Comparison of ENCODE assay signal across 8 cellular contexts in genomic region chr14:99971929-99972747, GRCh38.
A peak's percentile ranks its signal among the peaks of the same experiment; 100 is the strongest.
DNase-seq lines count a peak whose midpoint lies in the region; ATAC-seq, FAIRE-seq and TF ChIP-seq lines count a peak whose summit lies in the region.

No MANE protein-coding gene starts in this region.

- H3K27ac Mint-ChIP-seq in activated CD4-positive, alpha-beta memory T cell treated with anti-CD3 and anti-CD28 coated beads, Interleukin-2, amount 10 ng/mL, durations not matched to agents 7 days and 5 days, result peak overlapping the region; percentile 60

- H3K4me1 Mint-ChIP-seq in activated CD4-positive, alpha-beta memory T cell treated with anti-CD3 and anti-CD28 coated beads, Interleukin-2, amount 10 ng/mL, durations not matched to agents 7 days and 5 days, result peaks cover 20% of the 10 kb centered on the region

- peak overlapping the region; percentile 51; the same call in 1 of the 2 replicates for H3K9ac ChIP-seq in HUES48 (ENCODE audit: low read depth, low read length)

- no peaks in the 10 kb centered on the region for H3K36me3 ChIP-seq in A673 (ENCODE audit: insufficient read depth, low read length, poor library complexity, severe bottlenecking)
- no peaks in the 10 kb centered on the region for H3K36me3 ChIP-seq in HUES48 (ENCODE audit: control insufficient read depth, insufficient read depth, low read length)
- no peaks in the 10 kb centered on the region for H3K36me3 ChIP-seq in esophagus squamous epithelium
- no peaks in the 10 kb centered on the region for H3K36me3 ChIP-seq in ovary

- no TSS peak for BruUV-seq in A673 (replicated peaks; lab: Mats Ljungman, UMichigan)

- no peak for FAIRE-seq in GM19239 (lab: Jason Lieb, UNC)

- peak; percentile 22 for ATAC-seq in GM18909 (IDR thresholded peaks at IDR 0.05; ENCODE audit: poor library complexity, unreplicated experiment)

- no peak for TF ChIP-seq EP300 in ovary (IDR thresholded peaks at IDR 0.05)

- 0 to 2% methylated on average over 5 to 13 of the region's 81 CpGs for WGBS in esophagus squamous epithelium, 2 donors
- WGBS in ovary, 3 donors, result 0 to 1% (median 0%) methylated on average over 47 to 81 of the region's 81 CpGs

- peaks cover 12% of the 10 kb centered on the region for H3K9me3 ChIP-seq in A673 (ENCODE audit: low read depth, low read length, poor library complexity, severe bottlenecking)
- H3K9me3 ChIP-seq in HUES48 (ENCODE audit: control insufficient read depth, insufficient read depth, low read length), result no peaks in the 10 kb centered on the region
- peaks cover 0 to 11% (median 0%) of the 10 kb centered on the region in 3 donors for H3K9me3 ChIP-seq in esophagus squamous epithelium
- peaks cover 0 to 3% of the 10 kb centered on the region in 2 donors for H3K9me3 ChIP-seq in ovary

- H3K4me3 ChIP-seq in A673 (ENCODE audit: low read depth, low read length, poor library complexity, severe bottlenecking) (peak overlapping the region; percentile 79), HUES48 (ENCODE audit: low read depth, low read length) (peak overlapping the region; percentile 81), esophagus squamous epithelium (peak overlapping the region; percentile 85 to 91 (median 86)), ovary (peak overlapping the region; percentile 93)

- POLR2A ChIA-PET in A673 (lab: Charles Lee; ENCODE audit: low non-redundant PET), result interaction anchor here (0.6 kb wide), 1 partner anchor 249 kb away, joined by 5 read pairs; no protein-coding TSS in a partner anchor
- POLR2A ChIA-PET in activated CD4-positive, alpha-beta memory T cell treated with anti-CD3 and anti-CD28 coated beads, Interleukin-2, amount 10 ng/mL, durations not matched to agents 7 days and 5 days (lab: Charles Lee), result interaction anchor here (1.1 to 2.0 kb wide), 6 partner anchors 12 to 265 kb away, joined by 3 to 11 read pairs (median 4); partner anchors contain the start of gene EVL

- TF ChIP-seq POLR2A in esophagus squamous epithelium (IDR thresholded peaks at IDR 0.05), result no peak
- no peak for TF ChIP-seq POLR2A in ovary (IDR thresholded peaks at IDR 0.05)

- H3K9me3 Mint-ChIP-seq in activated CD4-positive, alpha-beta memory T cell treated with anti-CD3 and anti-CD28 coated beads, Interleukin-2, amount 10 ng/mL, durations not matched to agents 7 days and 5 days, result no peaks in the 10 kb centered on the region

- DNase-seq in A673 (ENCODE audit: low spot score) (peak; percentile 39), esophagus squamous epithelium (lab: John Stamatoyannopoulos, UW) (no peak), ovary (peak in 4 of 5 donors; percentile 22 to 57 (median 50)), NCI-H2107 treated with DMSO at 0.1 percent for 48 hours (lab: John Stamatoyannopoulos, UW; ENCODE audit: unreplicated experiment) (no peak), GM19239 (ENCODE audit: insufficient read length, low spot score) (no peak)
- no peak for DNase-seq in activated CD4-positive, alpha-beta memory T cell treated with anti-CD3 and anti-CD28 coated beads, Interleukin-2, amount 10 ng/mL, durations not matched to agents 7 days and 5 days

- H3K27me3 Mint-ChIP-seq in activated CD4-positive, alpha-beta memory T cell treated with anti-CD3 and anti-CD28 coated beads, Interleukin-2, amount 10 ng/mL, durations not matched to agents 7 days and 5 days, result peaks cover 29% of the 10 kb centered on the region

- H3K4me3 Mint-ChIP-seq in activated CD4-positive, alpha-beta memory T cell treated with anti-CD3 and anti-CD28 coated beads, Interleukin-2, amount 10 ng/mL, durations not matched to agents 7 days and 5 days, result peak overlapping the region; percentile 84

- intact Hi-C loops in A673 (cut with micrococcal nuclease; ENCODE audit: unreplicated experiment) (loop anchor here (2.0 kb wide), 1 partner anchor 35 kb away; no protein-coding TSS in a partner anchor), esophagus squamous epithelium (cut with DNase I) (no loop called here), ovary (cut with DNase I) (loop anchor here in 2 of 4 donors (10.0 kb wide), 1 partner anchor 223 kb away; no protein-coding TSS in a partner anchor)

- H3K27me3 ChIP-seq in A673 (replicated peaks; ENCODE audit: insufficient read depth, low read depth, low read length, poor library complexity) (no peaks in the 10 kb centered on the region), HUES48 (ENCODE audit: control insufficient read depth, insufficient read depth, low read length) (peaks cover 35% of the 10 kb centered on the region), esophagus squamous epithelium (peaks cover 0 to 10% (median 0%) of the 10 kb centered on the region in 4 donors), ovary (no peaks in the 10 kb centered on the region)

- CTCF ChIA-PET in A673 (lab: Charles Lee), result no interaction called here
- CTCF ChIA-PET in activated CD4-positive, alpha-beta memory T cell treated with anti-CD3 and anti-CD28 coated beads, Interleukin-2, amount 10 ng/mL, durations not matched to agents 7 days and 5 days (lab: Charles Lee), result interaction anchor here (0.6 to 2.3 kb wide), 6 partner anchors 10 to 287 kb away, joined by 3 to 8 read pairs (median 5); no protein-coding TSS in a partner anchor

- H3K36me3 Mint-ChIP-seq in activated CD4-positive, alpha-beta memory T cell treated with anti-CD3 and anti-CD28 coated beads, Interleukin-2, amount 10 ng/mL, durations not matched to agents 7 days and 5 days (ENCODE audit: low read depth), result peaks cover 4% of the 10 kb centered on the region

- H3K4me1 ChIP-seq in A673 (ENCODE audit: insufficient read depth, low read length, poor library complexity, severe bottlenecking) (no peaks in the 10 kb centered on the region), HUES48 (ENCODE audit: control insufficient read depth, insufficient read depth, low read length) (peaks cover 18% of the 10 kb centered on the region), esophagus squamous epithelium (peaks cover 0 to 18% (median 3%) of the 10 kb centered on the region in 3 donors), ovary (ENCODE audit: insufficient read depth) (peaks cover 4% of the 10 kb centered on the region)

- TF ChIP-seq CTCF in A673 (conservative IDR thresholded peaks at IDR 0.05; ENCODE audit: low read depth, low read length), result no peak
- no peak for TF ChIP-seq CTCF in esophagus squamous epithelium (IDR thresholded peaks at IDR 0.05)
- no peak for TF ChIP-seq CTCF in ovary (IDR thresholded peaks at IDR 0.05)

- peak overlapping the region; percentile 80 for H3K27ac ChIP-seq in A673 (ENCODE audit: low read depth, low read length, poor library complexity, severe bottlenecking)
- no peak overlapping the region for H3K27ac ChIP-seq in HUES48 (ENCODE audit: low read depth, low read length)
- peak overlapping the region; percentile 81 to 93 (median 86) for H3K27ac ChIP-seq in esophagus squamous epithelium
- H3K27ac ChIP-seq in ovary, result peak overlapping the region; percentile 53 to 77

Comparison
In these comparisons a context has a peak if more than half of its experiments do, and no peak if none do; other contexts are left out.
1. DNase-seq: peak in A673 (single experiment) and ovary (4 of 5); none in activated CD4-positive, alpha-beta memory T cell treated with anti-CD3 and anti-CD28 coated beads, Interleukin-2, amount 10 ng/mL, durations not matched to agents 7 days and 5 days (single experiment), esophagus squamous epithelium (single experiment), NCI-H2107 treated with DMSO at 0.1 percent for 48 hours (single experiment) and GM19239 (single experiment).
2. Peak in every context shown above with its lines, with median percentiles within 50 percentile points of each other: H3K4me3 ChIP-seq.